1 cellular context compared by ENCODE assay signal in the genomic region with DNA sequence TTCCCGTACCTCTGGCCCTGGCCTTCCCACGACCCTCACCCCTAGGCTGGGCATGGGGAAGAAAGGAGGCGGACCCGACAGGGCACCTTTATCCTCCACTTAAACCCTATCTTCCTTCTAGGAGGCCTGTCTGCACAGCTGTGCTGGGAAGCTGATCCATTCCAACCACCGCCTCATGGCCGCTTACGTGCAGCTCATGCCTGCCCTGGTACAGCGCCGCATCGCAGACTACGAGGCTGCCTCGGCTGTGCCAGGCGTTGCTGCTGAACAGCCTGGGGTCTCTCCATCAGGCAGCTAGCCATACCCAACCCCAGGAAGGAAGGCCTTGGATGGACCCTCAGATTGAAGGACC.
TF ChIP-seq lines count a peak whose summit lies in the region.

No MANE protein-coding gene starts in this region.

TF ChIP-seq in endothelial cell of umbilical vein, 7 proteins besides CTCF, POLR2A, EP300 and RAD21:
- TF ChIP-seq, protein P1, sequence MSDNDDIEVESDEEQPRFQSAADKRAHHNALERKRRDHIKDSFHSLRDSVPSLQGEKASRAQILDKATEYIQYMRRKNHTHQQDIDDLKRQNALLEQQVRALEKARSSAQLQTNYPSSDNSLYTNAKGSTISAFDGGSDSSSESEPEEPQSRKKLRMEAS (IDR thresholded peaks at IDR 0.05; ENCODE audit: insufficient read depth, insufficient read length): no peak
- TF ChIP-seq EZH2 (IDR thresholded peaks at IDR 0.05; ENCODE audit: borderline replicate concordance, low read depth, low read length, severe bottlenecking): no peak
- TF ChIP-seq JUN (IDR thresholded peaks at IDR 0.05; ENCODE audit: borderline replicate concordance, insufficient read depth, insufficient read length, low read depth): no peak
- TF ChIP-seq FOS (IDR thresholded peaks at IDR 0.05; ENCODE audit: borderline replicate concordance, insufficient read depth, low read length): no peak
- no peak for TF ChIP-seq MYC (IDR thresholded peaks at IDR 0.05; ENCODE audit: low read depth, low read length)
- TF ChIP-seq POLR2AphosphoS5 (IDR thresholded peaks at IDR 0.05; ENCODE audit: insufficient read depth, low read depth, low read length): no peak
- no peak for TF ChIP-seq GATA2 (IDR thresholded peaks at IDR 0.05; ENCODE audit: insufficient read depth, insufficient read length, low read depth, low read length)
TF ChIP-seq in endothelial cell of umbilical vein: peak in this region for 0.
